ENCODE assay signal across 1 cellular context in genomic region chr17:17204635-17205231, GRCh38.
TF ChIP-seq lines count a peak whose summit lies in the region.

No MANE protein-coding gene starts in this region.

TF ChIP-seq in liver, 16 proteins besides CTCF, POLR2A, EP300 and RAD21 (continued from another document):
- no peak for TF ChIP-seq ATF3 (IDR thresholded peaks at IDR 0.05)
- no peak for TF ChIP-seq FOXA2 (IDR thresholded peaks at IDR 0.05)
- no peak for TF ChIP-seq GABPA (IDR thresholded peaks at IDR 0.05 in 1 of 2, conservative IDR thresholded peaks at IDR 0.05 in 1 of 2)
